In the genomic region with DNA sequence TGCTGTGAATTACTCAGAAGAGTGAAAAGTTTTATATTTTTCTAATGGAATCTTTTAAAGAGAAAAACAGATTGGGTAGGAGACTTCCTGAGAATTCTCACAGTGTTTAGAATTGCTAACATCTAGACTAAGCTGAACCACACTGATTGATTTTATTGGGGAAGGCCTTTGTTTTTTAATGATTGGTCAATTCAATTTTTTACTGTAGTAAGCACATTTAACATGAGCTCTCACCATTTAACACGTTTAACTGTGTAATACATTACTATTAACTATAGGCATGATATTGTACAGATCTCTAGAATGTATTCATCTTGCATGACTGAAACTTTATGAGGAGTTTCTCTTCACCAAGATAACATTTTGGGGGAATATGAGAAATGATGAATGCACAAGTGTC, we compare ENCODE assay signal across 8 cellular contexts.
"Had no signal": no experiment of that assay in that cellular context is flagged by ENCODE, and none has a peak within 500 bp of the region (broad histone marks: within the 10 kb centered on the region; RNA-seq: fewer than 3 reads in every experiment).

No MANE protein-coding gene starts in this region.

- DNase-seq: GDM1, GF-D8 had no signal

- H3K4me3 ChIP-seq: GM12878 had no signal

- FAIRE-seq: G401.6, GM12878, GM12891, GM12892, GM18507, GM19239 had no signal

- ATAC-seq: GM12878 had no signal
